In the genomic region with DNA sequence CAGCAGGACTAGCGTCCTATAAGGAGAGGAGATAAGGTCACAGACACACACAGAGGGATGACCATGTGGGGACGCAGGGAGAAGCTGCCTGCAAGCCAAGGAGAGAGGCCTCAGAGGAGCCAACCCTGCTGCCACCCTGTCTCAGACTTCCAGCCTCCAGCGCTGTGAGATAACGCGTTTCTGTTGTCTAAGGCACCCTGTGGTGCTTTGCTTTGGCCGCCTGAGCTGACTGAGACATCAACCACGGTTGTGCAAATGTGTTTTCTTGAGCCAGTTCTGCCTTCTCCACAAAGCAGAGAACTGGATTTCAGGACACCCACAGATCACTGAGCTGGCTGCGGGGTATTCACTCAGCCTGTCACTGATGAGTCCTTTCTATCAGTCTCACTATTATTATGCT, we compare ENCODE assay signal across 13 cellular contexts.
DNase-seq lines count a peak whose midpoint lies in the region; ATAC-seq and TF ChIP-seq lines count a peak whose summit lies in the region.
"Had no signal": no experiment of that assay in that cellular context is flagged by ENCODE, and none has a peak within 500 bp of the region (broad histone marks: within the 10 kb centered on the region; RNA-seq: fewer than 3 reads in every experiment).

No MANE protein-coding gene starts in this region.

- no peak overlapping the region for H3K4me3 Mint-ChIP-seq in nephron
- H3K4me3 Mint-ChIP-seq: CD4-positive, alpha-beta memory T cell; H9 had no signal

- H3K4me2 ChIP-seq in IMR-90 (ENCODE audit: low read depth, low read length) = no peak overlapping the region

- ATAC-seq in IMR-90 (ENCODE audit: low read depth) (no peak), HG03045 (IDR thresholded peaks at IDR 0.05; ENCODE audit: unreplicated experiment) (no peak)

- H3K23ac ChIP-seq in IMR-90 (ENCODE audit: low read depth, low read length) = no peak overlapping the region

- no peak for TF ChIP-seq POLR2A in IMR-90 (IDR thresholded peaks at IDR 0.05; ENCODE audit: low read depth, low read length)
- TF ChIP-seq POLR2A in esophagus muscularis mucosa (IDR thresholded peaks at IDR 0.05; ENCODE audit: low read depth) = no peak

- H3K56ac ChIP-seq in IMR-90 (ENCODE audit: extremely low read depth, insufficient read depth, low read length) = no peak overlapping the region

- H4K20me1 ChIP-seq in IMR-90 (ENCODE audit: insufficient read depth, low read length) = no peaks in the 10 kb centered on the region

- 73% methylated on average over 2 of the region's 8 CpGs; no CpG with 5 or more reads in 1 of the 2 experiments for WGBS in IMR-90 (ENCODE audit: extremely low coverage in 2 of 2, insufficient read length in 1 of 2), 2 experiments
- whole genome bisulfite sequencing in esophagus muscularis mucosa = 92% methylated on average over 8 of the region's 8 CpGs

- CTCF ChIA-PET in IMR-90 (lab: Yijun Ruan, JAX) = no interaction called here

- dilution Hi-C loops in IMR-90 (cut with HindIII; ENCODE audit: low sequenced_read_pairs, unreplicated experiment) = no loop called here

- no peak overlapping the region for H3K18ac ChIP-seq in IMR-90 (ENCODE audit: low read depth, low read length)

- H3K27ac ChIP-seq in IMR-90 (ENCODE audit: insufficient read depth, low read length) = no peak overlapping the region
- no peak overlapping the region for H3K27ac ChIP-seq in esophagus muscularis mucosa (replicated peaks in 1 of 4)
- H3K27ac ChIP-seq: C4-2B had no signal

- H2BK5ac ChIP-seq in IMR-90 (ENCODE audit: low read depth, low read length, poor library complexity, severe bottlenecking) = no peak overlapping the region

- peaks cover 36% of the 10 kb centered on the region for H3K4me1 Mint-ChIP-seq in nephron
- H3K4me1 Mint-ChIP-seq: CD4-positive, alpha-beta memory T cell; H9 had no signal

- H3K9me3 Mint-ChIP-seq in nephron = peaks cover 6% of the 10 kb centered on the region
- H3K9me3 Mint-ChIP-seq: CD4-positive, alpha-beta memory T cell had no signal

- TF ChIP-seq EP300 in esophagus muscularis mucosa (IDR thresholded peaks at IDR 0.05) = no peak

- no peak overlapping the region for H2AK5ac ChIP-seq in IMR-90 (ENCODE audit: low read depth, low read length)

- H4K5ac ChIP-seq in IMR-90 (ENCODE audit: low read depth, low read length) = no peak overlapping the region

- no peak for TF ChIP-seq RAD21 in IMR-90 (IDR thresholded peaks at IDR 0.05; ENCODE audit: low read length)

- no peak overlapping the region for H2AK9ac ChIP-seq in IMR-90 (replicated peaks; ENCODE audit: low read depth, low read length, poor library complexity)

- H3K4me3 ChIP-seq in IMR-90 (ENCODE audit: insufficient read depth, low read depth, low read length) (no peak overlapping the region), esophagus muscularis mucosa (no peak overlapping the region)

- H3K9me3 ChIP-seq in IMR-90 (ENCODE audit: control insufficient read depth, insufficient read depth, low read length) (no peaks in the 10 kb centered on the region), esophagus muscularis mucosa (no peaks in the 10 kb centered on the region)

- H3K36me3 ChIP-seq in IMR-90 (ENCODE audit: control insufficient read depth, insufficient read depth, low read length) (no peaks in the 10 kb centered on the region), esophagus muscularis mucosa (no peaks in the 10 kb centered on the region)

- H3K27me3 ChIP-seq in IMR-90 (ENCODE audit: control insufficient read depth, insufficient read depth, low read length) (no peaks in the 10 kb centered on the region), esophagus muscularis mucosa (no peaks in the 10 kb centered on the region)

- H3K27me3 Mint-ChIP-seq in nephron (ENCODE audit: low read depth) = peaks cover 4% of the 10 kb centered on the region

- BruUV-seq in IMR-90 (replicated peaks; lab: Mats Ljungman, UMichigan) = no TSS peak

- H4K91ac ChIP-seq in IMR-90 (ENCODE audit: insufficient read depth, low read depth, low read length) = no peak overlapping the region

- H2AFZ ChIP-seq in IMR-90 (replicated peaks; ENCODE audit: low read length, poor library complexity) = peak overlapping the region; percentile 46

- in situ Hi-C loops in IMR-90 (cut with MboI; ENCODE audit: low sequenced_read_pairs) = no loop called here

- H2BK120ac ChIP-seq in IMR-90 (ENCODE audit: low read depth, low read length) = no peak overlapping the region

- TF ChIP-seq CTCF in IMR-90 (conservative IDR thresholded peaks at IDR 0.05; ENCODE audit: low read depth, low read length) (no peak), esophagus muscularis mucosa (IDR thresholded peaks at IDR 0.05) (no peak), nephron (IDR thresholded peaks at IDR 0.05; ENCODE audit: unreplicated experiment in 3 of 3) (no peak)

- H3K4ac ChIP-seq in IMR-90 (ENCODE audit: low read depth, low read length) = no peak overlapping the region

- H4K8ac ChIP-seq in IMR-90 (ENCODE audit: low read depth in 2 of 2, low read length in 2 of 2) = no peak overlapping the region

- H3K79me1 ChIP-seq in IMR-90 (ENCODE audit: low read depth in 1 of 2, low read length in 2 of 2) = no peaks in the 10 kb centered on the region

- H3K36me3 Mint-ChIP-seq in nephron (ENCODE audit: low read depth) = no peaks in the 10 kb centered on the region
- H3K36me3 Mint-ChIP-seq: CD4-positive, alpha-beta memory T cell had no signal

- H3K4me1 ChIP-seq in IMR-90 (ENCODE audit: control insufficient read depth, insufficient read depth, low read length) (0 out of 2 replicates have a peak, but pooled peaks cover 2% of the 10 kb centered on the region), esophagus muscularis mucosa (peaks cover 0 to 3% (median 0%) of the 10 kb centered on the region in 4 donors)

- DNase-seq in IMR-90 (no peak), esophagus muscularis mucosa (ENCODE audit: extremely low spot score) (peak; percentile 83), CD1c-positive myeloid dendritic cell (ENCODE audit: extremely low spot score) (no peak), AML-193 (lab: John Stamatoyannopoulos, UW) (no peak)
- DNase-seq: ACHN; CD4-positive, alpha-beta memory T cell; DMS153; DMS79; GF-D8; H9 had no signal

- peak overlapping the region in 2 of 3 experiments; percentile 3 to 17 for H3K27ac Mint-ChIP-seq in nephron
- H3K27ac Mint-ChIP-seq: CD4-positive, alpha-beta memory T cell; H9 had no signal

- 0 out of 2 replicates have a peak, but pooled peaks cover 4% of the 10 kb centered on the region for H3K9me1 ChIP-seq in IMR-90 (ENCODE audit: insufficient read depth, low read length)

- H2BK20ac ChIP-seq in IMR-90 (ENCODE audit: low read depth, low read length) = no peak overlapping the region

- intact Hi-C loops in IMR-90 (cut with micrococcal nuclease) (no loop called here), esophagus muscularis mucosa (cut with DNase I) (no loop called here)

- no peak overlapping the region for H3K9ac ChIP-seq in IMR-90 (ENCODE audit: low read depth, low read length)

- H2BK15ac ChIP-seq in IMR-90 (ENCODE audit: low read depth, low read length) = no peak overlapping the region

- POLR2A ChIA-PET in IMR-90 (lab: Charles Lee; ENCODE audit: unreplicated experiment) = no interaction called here

- no peak overlapping the region for H3K14ac ChIP-seq in IMR-90 (replicated peaks; ENCODE audit: low read depth, low read length)

TF ChIP-seq in IMR-90, 13 proteins besides CTCF, POLR2A, EP300 and RAD21:
- TF ChIP-seq NFE2L2 (IDR thresholded peaks at IDR 0.05; ENCODE audit: low read depth, low read length) = no peak
